In genomic region chr20:44092551-44093248, GRCh38 we compare ENCODE assay signal across 10 cellular contexts.
A peak's percentile ranks its signal among the peaks of the same experiment; 100 is the strongest.
DNase-seq lines count a peak whose midpoint lies in the region; ATAC-seq and TF ChIP-seq lines count a peak whose summit lies in the region.
"Had no signal": no experiment of that assay in that cellular context is flagged by ENCODE, and none has a peak within 500 bp of the region (broad histone marks: within the 10 kb centered on the region; RNA-seq: fewer than 3 reads in every experiment).

No MANE protein-coding gene starts in this region.

- peaks cover 6% of the 10 kb centered on the region for H3K4me1 Mint-ChIP-seq in activated naive CD8-positive, alpha-beta T cell treated with anti-CD3 and anti-CD28 coated beads, Interleukin-2, amount 10 ng/mL, durations not matched to agents 7 days and 5 days
- H3K4me1 Mint-ChIP-seq in activated naive CD8-positive, alpha-beta T cell treated with anti-CD3 and anti-CD28 coated beads for 36 hours, result peaks cover 2% of the 10 kb centered on the region
- H3K4me1 Mint-ChIP-seq in activated CD8-positive, alpha-beta T cell treated with anti-CD3 and anti-CD28 coated beads for 36 hours (ENCODE audit: low read depth), result no peaks in the 10 kb centered on the region

- H3K4me3 Mint-ChIP-seq in activated naive CD8-positive, alpha-beta T cell treated with anti-CD3 and anti-CD28 coated beads, Interleukin-2, amount 10 ng/mL, durations not matched to agents 7 days and 5 days, result no peak overlapping the region
- no peak overlapping the region for H3K4me3 Mint-ChIP-seq in activated naive CD8-positive, alpha-beta T cell treated with anti-CD3 and anti-CD28 coated beads for 36 hours
- H3K4me3 Mint-ChIP-seq in activated CD8-positive, alpha-beta T cell treated with anti-CD3 and anti-CD28 coated beads for 36 hours, result no peak overlapping the region
- H3K4me3 Mint-ChIP-seq: activated T-cell treated with anti-CD3 and anti-CD28 coated beads, Interleukin-2, amount 50 U/mL, for 4 hours had no signal

- H3K9me3 ChIP-seq in ovary, result no peaks in the 10 kb centered on the region

- POLR2A ChIA-PET in activated naive CD8-positive, alpha-beta T cell treated with anti-CD3 and anti-CD28 coated beads, Interleukin-2, amount 10 ng/mL, durations not matched to agents 7 days and 5 days (lab: Charles Lee), result no interaction called here
- POLR2A ChIA-PET in activated CD8-positive, alpha-beta T cell treated with anti-CD3 and anti-CD28 coated beads for 36 hours (lab: Charles Lee), result no interaction called here

- TF ChIP-seq CTCF in activated CD8-positive, alpha-beta T cell treated with anti-CD3 and anti-CD28 coated beads for 36 hours (IDR thresholded peaks at IDR 0.05), result peak; percentile 48
- no peak for TF ChIP-seq CTCF in ovary (IDR thresholded peaks at IDR 0.05)

- H3K27me3 Mint-ChIP-seq in activated naive CD8-positive, alpha-beta T cell treated with anti-CD3 and anti-CD28 coated beads, Interleukin-2, amount 10 ng/mL, durations not matched to agents 7 days and 5 days, result peaks cover 16% of the 10 kb centered on the region
- peaks cover 18% of the 10 kb centered on the region for H3K27me3 Mint-ChIP-seq in activated naive CD8-positive, alpha-beta T cell treated with anti-CD3 and anti-CD28 coated beads for 36 hours
- H3K27me3 Mint-ChIP-seq in activated CD8-positive, alpha-beta T cell treated with anti-CD3 and anti-CD28 coated beads for 36 hours, result peaks cover 10% of the 10 kb centered on the region

- H3K4me3 ChIP-seq in ovary, result no peak overlapping the region
- H3K4me3 ChIP-seq: skin epidermis had no signal

- no peak for TF ChIP-seq POLR2A in ovary (IDR thresholded peaks at IDR 0.05)

- no peak for DNase-seq in activated naive CD8-positive, alpha-beta T cell treated with anti-CD3 and anti-CD28 coated beads, Interleukin-2, amount 10 ng/mL, durations not matched to agents 7 days and 5 days
- DNase-seq in activated naive CD8-positive, alpha-beta T cell treated with anti-CD3 and anti-CD28 coated beads for 36 hours, result no peak
- peak; percentile 61 for DNase-seq in NCI-H1105 (lab: John Stamatoyannopoulos, UW)
- peak; percentile 61 for DNase-seq in activated CD8-positive, alpha-beta T cell treated with anti-CD3 and anti-CD28 coated beads for 36 hours
- peak; percentile 8 for DNase-seq in kidney glomerular epithelial cell (lab: John Stamatoyannopoulos, UW)
- DNase-seq in NCI-H69 (lab: John Stamatoyannopoulos, UW), result no peak
- DNase-seq in ureter (ENCODE audit: low spot score), result no peak
- no peak for DNase-seq in ovary
- DNase-seq: activated T-cell treated with anti-CD3 and anti-CD28 coated beads, Interleukin-2, amount 50 U/mL, for 4 hours had no signal

- peak; percentile 30 for ATAC-seq in activated naive CD8-positive, alpha-beta T cell treated with anti-CD3 and anti-CD28 coated beads, Interleukin-2, amount 10 ng/mL, durations not matched to agents 7 days and 5 days (ENCODE audit: low read depth)
- peak; percentile 42 for ATAC-seq in activated CD8-positive, alpha-beta T cell treated with anti-CD3 and anti-CD28 coated beads for 36 hours

- no peaks in the 10 kb centered on the region for H3K36me3 Mint-ChIP-seq in activated naive CD8-positive, alpha-beta T cell treated with anti-CD3 and anti-CD28 coated beads, Interleukin-2, amount 10 ng/mL, durations not matched to agents 7 days and 5 days
- no peaks in the 10 kb centered on the region for H3K36me3 Mint-ChIP-seq in activated naive CD8-positive, alpha-beta T cell treated with anti-CD3 and anti-CD28 coated beads for 36 hours
- no peaks in the 10 kb centered on the region for H3K36me3 Mint-ChIP-seq in activated CD8-positive, alpha-beta T cell treated with anti-CD3 and anti-CD28 coated beads for 36 hours (ENCODE audit: low read depth)

- no peaks in the 10 kb centered on the region for H3K36me3 ChIP-seq in ovary

- no peaks in the 10 kb centered on the region for H3K9me3 Mint-ChIP-seq in activated naive CD8-positive, alpha-beta T cell treated with anti-CD3 and anti-CD28 coated beads, Interleukin-2, amount 10 ng/mL, durations not matched to agents 7 days and 5 days
- H3K9me3 Mint-ChIP-seq in activated naive CD8-positive, alpha-beta T cell treated with anti-CD3 and anti-CD28 coated beads for 36 hours, result no peaks in the 10 kb centered on the region
- H3K9me3 Mint-ChIP-seq in activated CD8-positive, alpha-beta T cell treated with anti-CD3 and anti-CD28 coated beads for 36 hours, result no peaks in the 10 kb centered on the region
- H3K9me3 Mint-ChIP-seq: activated T-cell treated with anti-CD3 and anti-CD28 coated beads, Interleukin-2, amount 50 U/mL, for 4 hours had no signal

- H3K4me1 ChIP-seq in ovary (ENCODE audit: insufficient read depth), result no peaks in the 10 kb centered on the region

- H3K27ac ChIP-seq in ovary, result no peak overlapping the region
- H3K27ac ChIP-seq: skin epidermis had no signal

- TF ChIP-seq EP300 in ovary (IDR thresholded peaks at IDR 0.05), result no peak

- no peak overlapping the region for H3K27ac Mint-ChIP-seq in activated naive CD8-positive, alpha-beta T cell treated with anti-CD3 and anti-CD28 coated beads, Interleukin-2, amount 10 ng/mL, durations not matched to agents 7 days and 5 days
- no peak overlapping the region for H3K27ac Mint-ChIP-seq in activated naive CD8-positive, alpha-beta T cell treated with anti-CD3 and anti-CD28 coated beads for 36 hours
- H3K27ac Mint-ChIP-seq in activated CD8-positive, alpha-beta T cell treated with anti-CD3 and anti-CD28 coated beads for 36 hours, result no peak overlapping the region

- intact Hi-C loops in activated CD8-positive, alpha-beta T cell treated with anti-CD3 and anti-CD28 coated beads for 36 hours (cut with micrococcal nuclease), result loop anchor here (10.0 kb wide), 1 partner anchor 558 kb away; no protein-coding TSS in a partner anchor
- intact Hi-C loops in ovary (cut with DNase I), result no loop called here

- WGBS in ovary, 3 donors, result 54 to 67% (median 58%) methylated on average over 9 of the region's 9 CpGs

- CTCF ChIA-PET in activated CD8-positive, alpha-beta T cell treated with anti-CD3 and anti-CD28 coated beads for 36 hours (lab: Charles Lee), result interaction anchor here (0.7 to 1.7 kb wide), 7 partner anchors 9 to 343 kb away, joined by 3 to 9 read pairs (median 3); no protein-coding TSS in a partner anchor

- H3K27me3 ChIP-seq in ovary, result no peaks in the 10 kb centered on the region

Comparison
In these comparisons a context has a peak if more than half of its experiments do, and no peak if none do; other contexts are left out.
1. DNase-seq: peak in NCI-H1105 (single experiment), activated CD8-positive, alpha-beta T cell treated with anti-CD3 and anti-CD28 coated beads for 36 hours (single experiment) and kidney glomerular epithelial cell (single experiment); none in activated naive CD8-positive, alpha-beta T cell treated with anti-CD3 and anti-CD28 coated beads, Interleukin-2, amount 10 ng/mL, durations not matched to agents 7 days and 5 days (single experiment), activated naive CD8-positive, alpha-beta T cell treated with anti-CD3 and anti-CD28 coated beads for 36 hours (single experiment), NCI-H69 (single experiment), ureter (single experiment) and ovary (0 of 5).